Comparison of ENCODE assay signal across 11 cellular contexts in the genomic region with DNA sequence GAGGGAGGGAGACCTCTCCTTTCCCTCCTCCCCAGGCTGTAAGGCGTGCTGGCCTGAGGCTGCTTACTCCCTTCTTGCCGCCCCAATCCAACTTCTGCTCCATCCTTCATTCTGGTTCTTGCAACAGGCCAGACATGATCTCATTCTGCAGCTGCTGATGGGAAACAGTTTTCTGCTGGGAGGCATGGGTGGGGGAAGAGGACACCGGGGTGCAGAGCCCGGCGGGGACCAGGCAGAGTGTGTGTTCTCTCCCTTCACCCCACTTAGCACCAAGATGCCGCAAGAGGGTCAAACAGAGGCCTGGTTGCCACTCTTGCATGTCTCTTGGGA. TPM values are rescaled to one million over a fixed set of nuclear protein-coding genes. Genes with fewer than 3 reads are reported as not detected.
DNase-seq lines count a peak whose midpoint lies in the region; ATAC-seq and TF ChIP-seq lines count a peak whose summit lies in the region.
"Had no signal": no experiment of that assay in that cellular context is flagged by ENCODE, and none has a peak within 500 bp of the region (broad histone marks: within the 10 kb centered on the region; RNA-seq: fewer than 3 reads in every experiment).

No MANE protein-coding gene starts in this region.

- H3K27ac ChIP-seq in SK-N-SH (ENCODE audit: low read depth in 2 of 2, low read length in 1 of 2) (peak overlapping the region in 1 of 2 experiments; percentile 90; a peak in 2 of 4 replicates), OCI-LY1 (ENCODE audit: low read depth, low read length, poor library complexity, severe bottlenecking) (no peak overlapping the region)
- H3K27ac ChIP-seq: C4-2B had no signal

- H3K27me3 ChIP-seq in SK-N-SH (ENCODE audit: insufficient read depth) (no peaks in the 10 kb centered on the region), OCI-LY1 (ENCODE audit: insufficient read depth, low read length) (peaks cover 4% of the 10 kb centered on the region; the same call in 1 of the 2 replicates)

- WGBS in SK-N-SH (ENCODE audit: low lambda C conversion rate): 62% methylated on average over 6 of the region's 6 CpGs

- H3K4me3 ChIP-seq in SK-N-SH (ENCODE audit: low read depth in 2 of 2, low read length in 1 of 2) (peak overlapping the region; percentile 60 to 84), OCI-LY1 (ENCODE audit: low read depth, low read length, poor library complexity, severe bottlenecking) (no peak overlapping the region)

- TF ChIP-seq EP300 in SK-N-SH (IDR thresholded peaks at IDR 0.05; ENCODE audit: borderline replicate concordance in 1 of 2, low read depth in 1 of 2, low read length in 1 of 2): no peak

- H3K27me3 Mint-ChIP-seq in endothelial cell (ENCODE audit: unreplicated experiment): peaks cover 17% of the 10 kb centered on the region

- H3K9me2 ChIP-seq in SK-N-SH (no peaks in the 10 kb centered on the region), OCI-LY1 (ENCODE audit: low read depth, low read length) (no peaks in the 10 kb centered on the region)

- peaks cover 45% of the 10 kb centered on the region for H3K79me2 ChIP-seq in SK-N-SH (ENCODE audit: insufficient read depth)
- H3K79me2 ChIP-seq in OCI-LY1 (ENCODE audit: insufficient read depth, low read length): no peaks in the 10 kb centered on the region

- CTCF ChIA-PET in SK-N-SH (lab: Yijun Ruan, JAX): no interaction called here

- H3K9ac ChIP-seq in SK-N-SH (peak overlapping the region; percentile 81; the same call in 1 of the 2 replicates), OCI-LY1 (ENCODE audit: low read length) (no peak overlapping the region)

- peaks cover 15 to 28% of the 10 kb centered on the region in 2 experiments for H3K4me1 ChIP-seq in SK-N-SH (ENCODE audit: control insufficient read depth in 1 of 2, insufficient read depth in 2 of 2, low read depth in 1 of 2, low read length in 1 of 2)
- peaks cover 15% of the 10 kb centered on the region for H3K4me1 ChIP-seq in OCI-LY1 (ENCODE audit: insufficient read depth, low read length, severe bottlenecking)

- H3K4me2 ChIP-seq in SK-N-SH (peak overlapping the region; percentile 96), OCI-LY1 (ENCODE audit: low read length) (peak overlapping the region; percentile 69; the same call in 1 of the 2 replicates)

- no peaks in the 10 kb centered on the region for H3K9me3 Mint-ChIP-seq in endothelial cell (ENCODE audit: unreplicated experiment)

- H4K20me1 ChIP-seq in SK-N-SH (ENCODE audit: insufficient read depth): peaks cover 36% of the 10 kb centered on the region
- H4K20me1 ChIP-seq in OCI-LY1 (ENCODE audit: insufficient read depth, low read length): no peaks in the 10 kb centered on the region

- POLR2A ChIA-PET in SK-N-SH (lab: Yijun Ruan, JAX): interaction anchor here (0.7 kb wide), 1 partner anchor 156 kb away, joined by 3 read pairs; no protein-coding TSS in a partner anchor

- no peak for TF ChIP-seq RAD21 in SK-N-SH (IDR thresholded peaks at IDR 0.05; ENCODE audit: low read length)

- peaks cover 6% of the 10 kb centered on the region for H3K4me1 Mint-ChIP-seq in endothelial cell (ENCODE audit: unreplicated experiment)

- H3F3A ChIP-seq in SK-N-SH (replicated peaks; ENCODE audit: insufficient read depth) (peaks cover 15% of the 10 kb centered on the region), OCI-LY1 (ENCODE audit: insufficient read depth, low read length) (no peaks in the 10 kb centered on the region; the same call in 1 of the 2 replicates)

- ATAC-seq in SK-N-SH treated with all-trans-retinoic acid at 6 μM for 48 hours: no peak

- H3K9me3 ChIP-seq in SK-N-SH (no peaks in the 10 kb centered on the region), OCI-LY1 (ENCODE audit: low read length) (no peaks in the 10 kb centered on the region)

- H3K36me3 ChIP-seq in SK-N-SH (replicated peaks in 1 of 2; ENCODE audit: control insufficient read depth in 1 of 2, insufficient read depth in 2 of 2, low read length in 1 of 2) (peaks cover 0 to 4% of the 10 kb centered on the region in 2 experiments), OCI-LY1 (ENCODE audit: insufficient read depth, low read length) (no peaks in the 10 kb centered on the region)

- H3K27ac Mint-ChIP-seq in endothelial cell (ENCODE audit: unreplicated experiment): no peak overlapping the region

- H2AFZ ChIP-seq in SK-N-SH (ENCODE audit: low read depth) (no peak overlapping the region), OCI-LY1 (ENCODE audit: low read length) (no peak overlapping the region)

- no peaks in the 10 kb centered on the region for H3K36me3 Mint-ChIP-seq in endothelial cell (ENCODE audit: low read depth, unreplicated experiment)

- TF ChIP-seq POLR2A in erythroblast (IDR thresholded peaks at IDR 0.05; ENCODE audit: low read length): no peak

- TF ChIP-seq CTCF in SK-N-SH (IDR thresholded peaks at IDR 0.05): no peak
- TF ChIP-seq CTCF in OCI-LY1 (IDR thresholded peaks at IDR 0.05; ENCODE audit: low read length): no peak
- no peak for TF ChIP-seq CTCF in endothelial cell (IDR thresholded peaks at IDR 0.05; ENCODE audit: unreplicated experiment)

- H3K4me3 Mint-ChIP-seq in endothelial cell (ENCODE audit: unreplicated experiment): peak overlapping the region; percentile 79

- DNase-seq in SK-N-SH (peak; percentile 45), endothelial cell (ENCODE audit: low spot score) (no peak), retina (peak; percentile 16), NCI-H1417 (lab: John Stamatoyannopoulos, UW) (no peak), erythroblast (lab: John Stamatoyannopoulos, UW) (no peak), T1000 (lab: John Stamatoyannopoulos, UW) (no peak)
- DNase-seq: cortex of kidney had no signal

TF ChIP-seq in SK-N-SH, 30 proteins besides CTCF, POLR2A, EP300 and RAD21 (continues in another document):
- TF ChIP-seq JUND (IDR thresholded peaks at IDR 0.05): no peak
- TF ChIP-seq MXI1 (IDR thresholded peaks at IDR 0.05; ENCODE audit: low read depth, low read length): no peak
- no peak for TF ChIP-seq NFIC (IDR thresholded peaks at IDR 0.05; ENCODE audit: borderline replicate concordance)

TF ChIP-seq in SK-N-SH treated with all-trans-retinoic acid at 6 μM for 48 hours, 23 proteins besides CTCF, POLR2A, EP300 and RAD21 (continues in another document):
- TF ChIP-seq, protein P1, sequence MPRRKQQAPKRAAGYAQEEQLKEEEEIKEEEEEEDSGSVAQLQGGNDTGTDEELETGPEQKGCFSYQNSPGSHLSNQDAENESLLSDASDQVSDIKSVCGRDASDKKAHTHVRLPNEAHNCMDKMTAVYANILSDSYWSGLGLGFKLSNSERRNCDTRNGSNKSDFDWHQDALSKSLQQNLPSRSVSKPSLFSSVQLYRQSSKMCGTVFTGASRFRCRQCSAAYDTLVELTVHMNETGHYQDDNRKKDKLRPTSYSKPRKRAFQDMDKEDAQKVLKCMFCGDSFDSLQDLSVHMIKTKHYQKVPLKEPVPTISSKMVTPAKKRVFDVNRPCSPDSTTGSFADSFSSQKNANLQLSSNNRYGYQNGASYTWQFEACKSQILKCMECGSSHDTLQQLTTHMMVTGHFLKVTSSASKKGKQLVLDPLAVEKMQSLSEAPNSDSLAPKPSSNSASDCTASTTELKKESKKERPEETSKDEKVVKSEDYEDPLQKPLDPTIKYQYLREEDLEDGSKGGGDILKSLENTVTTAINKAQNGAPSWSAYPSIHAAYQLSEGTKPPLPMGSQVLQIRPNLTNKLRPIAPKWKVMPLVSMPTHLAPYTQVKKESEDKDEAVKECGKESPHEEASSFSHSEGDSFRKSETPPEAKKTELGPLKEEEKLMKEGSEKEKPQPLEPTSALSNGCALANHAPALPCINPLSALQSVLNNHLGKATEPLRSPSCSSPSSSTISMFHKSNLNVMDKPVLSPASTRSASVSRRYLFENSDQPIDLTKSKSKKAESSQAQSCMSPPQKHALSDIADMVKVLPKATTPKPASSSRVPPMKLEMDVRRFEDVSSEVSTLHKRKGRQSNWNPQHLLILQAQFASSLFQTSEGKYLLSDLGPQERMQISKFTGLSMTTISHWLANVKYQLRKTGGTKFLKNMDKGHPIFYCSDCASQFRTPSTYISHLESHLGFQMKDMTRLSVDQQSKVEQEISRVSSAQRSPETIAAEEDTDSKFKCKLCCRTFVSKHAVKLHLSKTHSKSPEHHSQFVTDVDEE (CRISPR knock-in tag; IDR thresholded peaks at IDR 0.05): no peak
- TF ChIP-seq RARB (CRISPR knock-in tag; IDR thresholded peaks at IDR 0.05) (no peak), TCF4 (CRISPR knock-in tag; IDR thresholded peaks at IDR 0.05; ENCODE audit: borderline replicate concordance) (no peak), ZNF565 (CRISPR knock-in tag; conservative IDR thresholded peaks at IDR 0.05; ENCODE audit: low read depth) (no peak)
- TF ChIP-seq, protein P2, sequence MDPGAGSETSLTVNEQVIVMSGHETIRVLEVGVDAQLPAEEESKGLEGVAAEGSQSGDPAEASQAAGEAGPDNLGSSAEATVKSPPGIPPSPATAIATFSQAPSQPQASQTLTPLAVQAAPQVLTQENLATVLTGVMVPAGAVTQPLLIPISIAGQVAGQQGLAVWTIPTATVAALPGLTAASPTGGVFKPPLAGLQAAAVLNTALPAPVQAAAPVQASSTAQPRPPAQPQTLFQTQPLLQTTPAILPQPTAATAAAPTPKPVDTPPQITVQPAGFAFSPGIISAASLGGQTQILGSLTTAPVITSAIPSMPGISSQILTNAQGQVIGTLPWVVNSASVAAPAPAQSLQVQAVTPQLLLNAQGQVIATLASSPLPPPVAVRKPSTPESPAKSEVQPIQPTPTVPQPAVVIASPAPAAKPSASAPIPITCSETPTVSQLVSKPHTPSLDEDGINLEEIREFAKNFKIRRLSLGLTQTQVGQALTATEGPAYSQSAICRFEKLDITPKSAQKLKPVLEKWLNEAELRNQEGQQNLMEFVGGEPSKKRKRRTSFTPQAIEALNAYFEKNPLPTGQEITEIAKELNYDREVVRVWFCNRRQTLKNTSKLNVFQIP (CRISPR knock-in tag; IDR thresholded peaks at IDR 0.05; ENCODE audit: borderline replicate concordance, low read depth): no peak

RNA-seq across cellular contexts. Expression of a gene that starts 1.4 kb away (rescaled TPM):
- polyA plus RNA-seq in SK-N-SH (2012; rRNA removed): 17.4 and 17.9 TPM in 2 replicates
- polyA plus RNA-seq in SK-N-SH (2012; cell fraction: cytosol; rRNA removed): 5.9 and 12.5 TPM in 2 replicates
- polyA plus RNA-seq in SK-N-SH (2012; cell fraction: nucleus; rRNA removed): 40.1 and 57.3 TPM in 2 replicates
- 5.8 TPM for total RNA-seq in endothelial cell (ENCODE audit: unreplicated experiment)

RNA-seq across cellular contexts. Expression of a gene that starts 2.8 kb away (rescaled TPM):
- polyA plus RNA-seq in SK-N-SH (2012; rRNA removed): 1.2 and 1.6 TPM in 2 replicates
- 0.37 and 0.64 TPM in 2 replicates for polyA plus RNA-seq in SK-N-SH (2012; cell fraction: cytosol; rRNA removed)
- polyA plus RNA-seq in SK-N-SH (2012; cell fraction: nucleus; rRNA removed): 7.0 and 7.4 TPM in 2 replicates
- not detected for total RNA-seq in endothelial cell (ENCODE audit: unreplicated experiment)

RNA-seq across cellular contexts. Expression of a gene that starts 7.9 kb away (rescaled TPM):
- polyA plus RNA-seq in SK-N-SH (2012; rRNA removed): not detected in 2 replicates
- polyA plus RNA-seq in SK-N-SH (2012; cell fraction: cytosol; rRNA removed): not detected in 2 replicates
- polyA plus RNA-seq in SK-N-SH (2012; cell fraction: nucleus; rRNA removed): not detected in 2 replicates
- not detected for total RNA-seq in endothelial cell (ENCODE audit: unreplicated experiment)
- polyA plus RNA-seq: liver had no signal

RNA-seq across cellular contexts. Expression of a gene that starts 15.6 kb away (rescaled TPM):
- polyA plus RNA-seq in SK-N-SH (2012; rRNA removed): 96.1 and 98.1 TPM in 2 replicates
- polyA plus RNA-seq in SK-N-SH (2012; cell fraction: cytosol; rRNA removed): 71.4 and 94.2 TPM in 2 replicates
- polyA plus RNA-seq in SK-N-SH (2012; cell fraction: nucleus; rRNA removed): 59.1 and 62.2 TPM in 2 replicates
- total RNA-seq in endothelial cell (ENCODE audit: unreplicated experiment): 57.2 TPM

RNA-seq across cellular contexts. Expression of a gene that starts 33.1 kb away (rescaled TPM):
- 4.2 and 4.3 TPM in 2 replicates for polyA plus RNA-seq in SK-N-SH (2012; rRNA removed)
- polyA plus RNA-seq in SK-N-SH (2012; cell fraction: cytosol; rRNA removed): 2.4 and 3.4 TPM in 2 replicates
- 7.2 and 8.2 TPM in 2 replicates for polyA plus RNA-seq in SK-N-SH (2012; cell fraction: nucleus; rRNA removed)
- total RNA-seq in endothelial cell (ENCODE audit: unreplicated experiment): 5.3 TPM

Comparison
In these comparisons a context has a peak if more than half of its experiments do, and no peak if none do; other contexts are left out.
1. DNase-seq: peak in SK-N-SH (single experiment) and retina (single experiment); none in endothelial cell (single experiment), NCI-H1417 (0 of 3), erythroblast (0 of 2) and T1000 (single experiment).